Comparison of ENCODE assay signal across 1 cellular context in genomic region chr17:78988152-78988551, GRCh38.
TF ChIP-seq lines count a peak whose summit lies in the region.

No MANE protein-coding gene starts in this region.

TF ChIP-seq in IMR-90, 13 proteins besides CTCF, POLR2A, EP300 and RAD21 (continued from another document):
- TF ChIP-seq FOS (IDR thresholded peaks at IDR 0.05; ENCODE audit: low read depth, low read length), result no peak
- no peak for TF ChIP-seq BHLHE40 (IDR thresholded peaks at IDR 0.05; ENCODE audit: low read depth, low read length)
- TF ChIP-seq SMC3 (IDR thresholded peaks at IDR 0.05; ENCODE audit: low read depth, low read length), result no peak
